ENCODE assay signal across 12 cellular contexts in genomic region chr12:76025601-76026575, GRCh38. TPM values are rescaled to one million over a fixed set of nuclear protein-coding genes. Genes with fewer than 3 reads are reported as not detected.
A peak's percentile ranks its signal among the peaks of the same experiment; 100 is the strongest.
DNase-seq lines count a peak whose midpoint lies in the region; ATAC-seq, FAIRE-seq and TF ChIP-seq lines count a peak whose summit lies in the region.
"Had no signal": no experiment of that assay in that cellular context is flagged by ENCODE, and none has a peak within 500 bp of the region (broad histone marks: within the 10 kb centered on the region; RNA-seq: fewer than 3 reads in every experiment).

No MANE protein-coding gene starts in this region.

- intact Hi-C loops in GM12878 (cut with micrococcal nuclease; ENCODE audit: unreplicated experiment), result no loop called here

- H3K79me2 ChIP-seq in GM12878 (ENCODE audit: control insufficient read depth, insufficient read depth, low read length) (no peaks in the 10 kb centered on the region), mesendoderm (ENCODE audit: control insufficient read depth, insufficient read depth, low read length) (peaks cover 17% of the 10 kb centered on the region)

- H2AK5ac ChIP-seq in mesendoderm (ENCODE audit: low read length), result no peak overlapping the region

- no peak overlapping the region for H4K8ac ChIP-seq in mesendoderm (ENCODE audit: low read depth, low read length)

- H3K4me1 ChIP-seq in GM12878 (ENCODE audit: control insufficient read depth, insufficient read depth, low read length) (peaks cover 16% of the 10 kb centered on the region), mesendoderm (ENCODE audit: control insufficient read depth, low read depth, low read length) (peaks cover 2% of the 10 kb centered on the region)

- POLR2A ChIA-PET in GM12878 (lab: Charles Lee), result interaction anchor here (1.4 to 8.9 kb wide), 3 partner anchors 43 to 108 kb away, joined by 4 to 111 read pairs (median 7); no protein-coding TSS in a partner anchor

- H2AFZ ChIP-seq in GM12878 (ENCODE audit: control insufficient read depth, low read depth, low read length), result no peak overlapping the region

- H3K27me3 ChIP-seq in GM12878 (replicated peaks in 1 of 2; ENCODE audit: control insufficient read depth in 2 of 2, insufficient read depth in 2 of 2, low read length in 1 of 2), result no peaks in the 10 kb centered on the region; a peak in 1 of 4 replicates
- H3K27me3 ChIP-seq in mesendoderm (ENCODE audit: insufficient read depth, low read length, poor library complexity), result no peaks in the 10 kb centered on the region

- peaks cover 4% of the 10 kb centered on the region for H3K79me1 ChIP-seq in mesendoderm (ENCODE audit: low read length)

- H3K18ac ChIP-seq in mesendoderm (ENCODE audit: low read length), result peak overlapping the region; percentile 54

- no peak for FAIRE-seq in GM12878 (lab: Jason Lieb, UNC)
- FAIRE-seq: kidney had no signal

- ATAC-seq in GM12878 (0 out of 3 replicates have a peak, but pooled peaks have one; percentile 4), GM18517 (IDR thresholded peaks at IDR 0.05; ENCODE audit: unreplicated experiment) (no peak), HG03280 (IDR thresholded peaks at IDR 0.05; ENCODE audit: unreplicated experiment) (no peak), HG03139 (IDR thresholded peaks at IDR 0.05; ENCODE audit: unreplicated experiment) (no peak)

- no peak overlapping the region for H3K4me2 ChIP-seq in GM12878 (ENCODE audit: control insufficient read depth, insufficient read depth)
- no peak overlapping the region for H3K4me2 ChIP-seq in mesendoderm (ENCODE audit: low read length)

- no TSS peak for BruUV-seq in GM12878 (replicated peaks; lab: Mats Ljungman, UMichigan)

- TF ChIP-seq RAD21 in GM12878 (IDR thresholded peaks at IDR 0.05; ENCODE audit: insufficient read depth, low read depth, low read length), result no peak

- H3K4me3 ChIP-seq in GM12878 (no peak overlapping the region), mesendoderm (ENCODE audit: low read length) (no peak overlapping the region)
- H3K4me3 ChIP-seq: HAP-1 had no signal

- in situ Hi-C loops in GM12878 (cut with MboI), result no loop called here

- no peak overlapping the region for H3K23ac ChIP-seq in mesendoderm (ENCODE audit: low read length)

- no peaks in the 10 kb centered on the region for H4K20me1 ChIP-seq in GM12878 (ENCODE audit: control insufficient read depth, insufficient read depth)

- SMC1A ChIA-PET in GM12878 (lab: Charles Lee; ENCODE audit: uncharacterized antibody, unreplicated experiment), result interaction anchor here (0.8 to 17.8 kb wide), 18 partner anchors 8 to 498 kb away, joined by 3 to 327 read pairs (median 4); no protein-coding TSS in a partner anchor

- TF ChIP-seq EP300 in GM12878 (IDR thresholded peaks at IDR 0.05; ENCODE audit: borderline replicate concordance in 1 of 2, control insufficient read depth in 1 of 2, low read depth in 2 of 2, low read length in 2 of 2), result no peak

- no peak overlapping the region for H3K9ac ChIP-seq in GM12878 (ENCODE audit: control insufficient read depth, insufficient read depth, low read length)
- no peak overlapping the region for H3K9ac ChIP-seq in mesendoderm (ENCODE audit: low read length)

- WGBS in GM12878 (ENCODE audit: insufficient coverage, insufficient replicate concordance, low lambda C conversion rate, missing lambda C conversion rate), result 60% methylated on average over 7 of the region's 7 CpGs
- no CpG with 5 or more reads among the region's 7 CpGs for WGBS in mesendoderm (ENCODE audit: extremely low coverage, insufficient coverage, low lambda C conversion rate)

- H3K36me3 ChIP-seq in GM12878 (ENCODE audit: control insufficient read depth in 2 of 2, insufficient read depth in 2 of 2, low read length in 1 of 2), result no peaks in the 10 kb centered on the region
- no peaks in the 10 kb centered on the region for H3K36me3 ChIP-seq in mesendoderm (ENCODE audit: control insufficient read depth, insufficient read depth, low read length)
- H3K36me3 ChIP-seq: HAP-1 had no signal

- TF ChIP-seq POLR2A in GM12878 (IDR thresholded peaks at IDR 0.05; ENCODE audit: low read depth, low read length), result no peak

- CTCF ChIA-PET in GM12878 (lab: Yijun Ruan, JAX), result interaction anchor here (0.5 to 10.1 kb wide), 7 partner anchors 38 to 498 kb away, joined by 3 to 144 read pairs (median 5); no protein-coding TSS in a partner anchor

- H3K4ac ChIP-seq in mesendoderm (ENCODE audit: low read depth, low read length), result no peak overlapping the region

- no peaks in the 10 kb centered on the region for H3K9me3 ChIP-seq in GM12878 (replicated peaks; ENCODE audit: control insufficient read depth, insufficient read depth, low read length)
- H3K9me3 ChIP-seq: HAP-1 had no signal

- no peak overlapping the region for H2BK5ac ChIP-seq in mesendoderm (ENCODE audit: low read length)

- no peak for TF ChIP-seq CTCF in GM12878 (IDR thresholded peaks at IDR 0.05 in 2 of 3, conservative IDR thresholded peaks at IDR 0.05 in 1 of 3; ENCODE audit: control insufficient read depth in 2 of 3, extremely low read depth in 1 of 3, insufficient read depth in 1 of 3, low read depth in 3 of 3, low read length in 3 of 3)

- DNase-seq in EL, result peak; percentile 25
- DNase-seq in LHCN-M2 (ENCODE audit: low read depth), result peak; percentile 78
- no peak for DNase-seq in GM12878 (ENCODE audit: low read depth, low spot score)
- DNase-seq in mesendoderm, result no peak
- DNase-seq in AG08396 (ENCODE audit: low spot score), result no peak
- DNase-seq: kidney, NCI-H2081 treated with DMSO at 0.1 percent for 48 hours had no signal

- H3K27ac ChIP-seq in GM12878 (ENCODE audit: control insufficient read depth, insufficient read depth) (no peak overlapping the region), mesendoderm (ENCODE audit: low read depth, low read length) (no peak overlapping the region)
- H3K27ac ChIP-seq: HL-60 had no signal

- no peak overlapping the region for H2BK120ac ChIP-seq in mesendoderm (ENCODE audit: low read depth, low read length)

- no peak overlapping the region for H2BK15ac ChIP-seq in mesendoderm (replicated peaks; ENCODE audit: low read depth)

- RAD21 ChIA-PET in GM12878 (lab: Charles Lee; ENCODE audit: unreplicated experiment), result interaction anchor here (0.6 to 9.8 kb wide), 14 partner anchors 31 to 499 kb away, joined by 3 to 144 read pairs (median 6); no protein-coding TSS in a partner anchor

- no peak overlapping the region for H4K5ac ChIP-seq in mesendoderm (ENCODE audit: low read length)

- no peak overlapping the region for H3K56ac ChIP-seq in mesendoderm (ENCODE audit: low read length)

TF ChIP-seq in GM12878, 131 proteins besides CTCF, POLR2A, EP300 and RAD21 (continues in another document):
- TF ChIP-seq SREBF1 (IDR thresholded peaks at IDR 0.05; ENCODE audit: low read length), result no peak
- TF ChIP-seq, protein P1, sequence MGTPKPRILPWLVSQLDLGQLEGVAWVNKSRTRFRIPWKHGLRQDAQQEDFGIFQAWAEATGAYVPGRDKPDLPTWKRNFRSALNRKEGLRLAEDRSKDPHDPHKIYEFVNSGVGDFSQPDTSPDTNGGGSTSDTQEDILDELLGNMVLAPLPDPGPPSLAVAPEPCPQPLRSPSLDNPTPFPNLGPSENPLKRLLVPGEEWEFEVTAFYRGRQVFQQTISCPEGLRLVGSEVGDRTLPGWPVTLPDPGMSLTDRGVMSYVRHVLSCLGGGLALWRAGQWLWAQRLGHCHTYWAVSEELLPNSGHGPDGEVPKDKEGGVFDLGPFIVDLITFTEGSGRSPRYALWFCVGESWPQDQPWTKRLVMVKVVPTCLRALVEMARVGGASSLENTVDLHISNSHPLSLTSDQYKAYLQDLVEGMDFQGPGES (IDR thresholded peaks at IDR 0.05), result no peak
- no peak for TF ChIP-seq RAD51 (IDR thresholded peaks at IDR 0.05)
- no peak for TF ChIP-seq EED (IDR thresholded peaks at IDR 0.05; ENCODE audit: low read depth)
- no peak for TF ChIP-seq NFXL1 (IDR thresholded peaks at IDR 0.05; ENCODE audit: borderline replicate concordance)

RNA-seq across cellular contexts. Expression of gene PHLDA1, which starts 5.7 kb away (rescaled TPM):
- total RNA-seq in LHCN-M2 (2014; rRNA removed) (191 TPM in 2 replicates), GM12878 (2014; rRNA removed) (2.1 and 2.4 TPM in 2 replicates), GM12878 (2014; rRNA removed; fragmentation: Illumina TruSeq; extraction: Trizol) (1.2 and 1.3 TPM in 2 replicates), GM12878 (2021) (2.5 and 2.7 TPM in 2 replicates)
- polyA plus RNA-seq in LHCN-M2 (2012), result 32.0 TPM
- 6.9 and 7.3 TPM in 2 replicates for total RNA-seq in GM12878 (2013; cell fraction: nucleolus; rRNA removed)
- polyA plus RNA-seq in GM12878 (2011; ENCODE audit: low read depth), result 0.18 TPM
- polyA plus RNA-seq in GM12878 (2011; rRNA removed) (14.2 and 14.8 TPM in 2 replicates), GM12878 (2014; fragmentation: Illumina TruSeq; extraction: Trizol) (1.3 and 1.6 TPM in 2 replicates), GM12878 (2014; fragmentation: Nextera tagmentation; extraction: Ambion mirVana) (under 1 TPM; 0.66 to 0.87 TPM), GM12878 (2014; rRNA removed) (1.4 and 1.8 TPM in 2 replicates), GM12878 (2016; fragmentation: Nextera tagmentation; extraction: Ambion mirVana) (1 to 10 TPM; 1.3 to 1.4 TPM)
- 8.7 and 10.8 TPM in 2 replicates for polyA plus RNA-seq in GM12878 (2011; cell fraction: cytosol; rRNA removed)
- polyA plus RNA-seq in GM12878 (2011; cell fraction: nucleus; rRNA removed), result 8.8 and 12.0 TPM in 2 replicates
- polyA plus RNA-seq in GM12878 (2012), result 0.45 and 0.51 TPM in 2 replicates
- polyA minus RNA-seq in GM12878 (2011; rRNA and poly(A)+ RNA removed), result 12.5 and 14.9 TPM in 2 replicates
- polyA minus RNA-seq in GM12878 (2011; cell fraction: cytosol; rRNA and poly(A)+ RNA removed), result 12.2 and 14.1 TPM in 2 replicates
- polyA minus RNA-seq in GM12878 (2011; cell fraction: nucleus; rRNA and poly(A)+ RNA removed), result 24.4 and 48.6 TPM in 2 replicates
- 9.4 TPM for polyA plus RNA-seq in mesendoderm (2013, experiment 1 of 2)
- 10.2 TPM for polyA plus RNA-seq in mesendoderm (2013, experiment 2 of 2)

RNA-seq across cellular contexts. Expression of gene NAP1L1, which starts 58.6 kb away (rescaled TPM):
- 397 and 482 TPM in 2 replicates for total RNA-seq in LHCN-M2 (2014; rRNA removed)
- 734 TPM for polyA plus RNA-seq in LHCN-M2 (2012)
- total RNA-seq in GM12878 (2013; cell fraction: nucleolus; rRNA removed), result 584 and 613 TPM in 2 replicates
- 256 and 344 TPM in 2 replicates for total RNA-seq in GM12878 (2014; rRNA removed)
- 588 and 612 TPM in 2 replicates for total RNA-seq in GM12878 (2014; rRNA removed; fragmentation: Illumina TruSeq; extraction: Trizol)
- 759 and 782 TPM in 2 replicates for total RNA-seq in GM12878 (2021)
- polyA plus RNA-seq in GM12878 (2011; ENCODE audit: low read depth), result 398 TPM
- polyA plus RNA-seq in GM12878 (2011; rRNA removed), result 655 and 962 TPM in 2 replicates
- polyA plus RNA-seq in GM12878 (2011; cell fraction: cytosol; rRNA removed), result 161 and 204 TPM in 2 replicates
- polyA plus RNA-seq in GM12878 (2011; cell fraction: nucleus; rRNA removed), result 172 and 231 TPM in 2 replicates
- 727 and 843 TPM in 2 replicates for polyA plus RNA-seq in GM12878 (2012)
- 1,036 and 1,411 TPM in 2 replicates for polyA plus RNA-seq in GM12878 (2014; fragmentation: Illumina TruSeq; extraction: Trizol)
- 100 to 1,000 TPM; 380 to 655 TPM for polyA plus RNA-seq in GM12878 (2014; fragmentation: Nextera tagmentation; extraction: Ambion mirVana)
- polyA plus RNA-seq in GM12878 (2014; rRNA removed), result 477 and 484 TPM in 2 replicates
- polyA plus RNA-seq in GM12878 (2016; fragmentation: Nextera tagmentation; extraction: Ambion mirVana), result 100 to 1,000 TPM; 360 to 380 TPM
- 150 and 212 TPM in 2 replicates for polyA minus RNA-seq in GM12878 (2011; rRNA and poly(A)+ RNA removed)
- 175 and 187 TPM in 2 replicates for polyA minus RNA-seq in GM12878 (2011; cell fraction: cytosol; rRNA and poly(A)+ RNA removed)
- polyA minus RNA-seq in GM12878 (2011; cell fraction: nucleus; rRNA and poly(A)+ RNA removed), result 128 and 251 TPM in 2 replicates
- polyA plus RNA-seq in mesendoderm (2013, experiment 1 of 2), result 1,210 TPM
- polyA plus RNA-seq in mesendoderm (2013, experiment 2 of 2), result 1,188 TPM

Comparison
In these comparisons a context has a peak if more than half of its experiments do, and no peak if none do; other contexts are left out.
1. DNase-seq: peak in EL (single experiment) and LHCN-M2 (single experiment); none in GM12878 (single experiment), mesendoderm (single experiment) and AG08396 (single experiment).
2. RNA of gene PHLDA1, which starts 5.7 kb away (total RNA-seq): 191 TPM in LHCN-M2; 1.2 to 7.3 TPM in GM12878; every median in the first group is over 10 times any median in the second.